ENCODE assay signal across 8 cellular contexts in the genomic region with DNA sequence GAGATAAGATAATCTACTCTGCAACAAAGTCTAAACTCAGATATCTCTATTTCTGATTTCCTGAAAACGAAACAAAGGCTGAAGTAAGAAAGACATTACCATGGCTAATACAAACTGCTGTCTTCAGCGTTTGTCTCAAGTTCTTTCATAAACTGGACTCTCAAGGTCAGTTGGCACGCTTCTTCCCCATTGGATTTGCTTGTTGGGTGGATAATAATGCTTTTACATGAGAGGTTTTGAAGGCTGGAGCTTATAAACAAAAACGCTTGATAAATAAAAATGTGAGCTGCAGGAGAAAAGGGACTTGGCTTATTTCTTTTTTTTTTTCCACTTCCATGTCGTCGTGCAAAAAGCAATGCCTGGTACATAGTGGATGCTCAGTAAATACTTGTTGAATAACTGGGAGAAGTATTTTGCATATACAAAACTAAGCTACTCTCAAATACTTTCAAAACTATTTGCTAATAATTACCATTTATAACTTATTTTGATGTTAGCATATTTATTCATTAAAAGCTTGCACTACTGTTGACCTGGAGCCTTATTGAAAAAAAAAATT.
A peak's percentile ranks its signal among the peaks of the same experiment; 100 is the strongest.
DNase-seq lines count a peak whose midpoint lies in the region; TF ChIP-seq lines count a peak whose summit lies in the region.

No MANE protein-coding gene starts in this region.

- H3K27ac ChIP-seq in GM23248: peak overlapping the region; percentile 91
- H3K27ac ChIP-seq in SJSA1: peak overlapping the region; percentile 92
- H3K27ac ChIP-seq in esophagus muscularis mucosa (replicated peaks in 1 of 4): peak overlapping the region; percentile 87 to 94 (median 90)

- no peaks in the 10 kb centered on the region for H3K27me3 Mint-ChIP-seq in osteocyte (ENCODE audit: unreplicated experiment)

- H3K4me1 ChIP-seq in GM23248 (ENCODE audit: insufficient read depth) (peaks cover 13% of the 10 kb centered on the region), SJSA1 (replicated peaks) (peaks cover 27% of the 10 kb centered on the region), esophagus muscularis mucosa (peaks cover 8 to 30% (median 25%) of the 10 kb centered on the region in 4 donors)

- H3K4me3 Mint-ChIP-seq in osteocyte (ENCODE audit: unreplicated experiment): peak overlapping the region; percentile 54

- CTCF ChIA-PET in BJ (lab: Yijun Ruan, JAX): interaction anchor here (1.8 kb wide), 1 partner anchor 24 kb away, joined by 6 read pairs; no protein-coding TSS in a partner anchor

- in situ Hi-C loops in GM23248 (cut with MboI): no loop called here

- H3K4me1 Mint-ChIP-seq in osteocyte (ENCODE audit: unreplicated experiment): peaks cover 27% of the 10 kb centered on the region

- no peak overlapping the region for H3K4me3 ChIP-seq in BJ (ENCODE audit: low read depth, low read length)
- peak overlapping the region; percentile 67 for H3K4me3 ChIP-seq in GM23248
- H3K4me3 ChIP-seq in SJSA1: peak overlapping the region; percentile 15
- peak overlapping the region; percentile 31 to 43 (median 42) for H3K4me3 ChIP-seq in esophagus muscularis mucosa

- POLR2A ChIA-PET in BJ (lab: Charles Lee): interaction anchor here (1.6 kb wide), 1 partner anchor 66 kb away, joined by 7 read pairs; no protein-coding TSS in a partner anchor

- TF ChIP-seq CTCF in BJ (IDR thresholded peaks at IDR 0.05; ENCODE audit: insufficient read depth, low read depth, low read length) (no peak), esophagus muscularis mucosa (IDR thresholded peaks at IDR 0.05) (no peak), osteocyte (IDR thresholded peaks at IDR 0.05) (no peak)

- H3K36me3 ChIP-seq in BJ (ENCODE audit: control insufficient read depth, insufficient read depth, low read length) (no peaks in the 10 kb centered on the region), GM23248 (ENCODE audit: low read depth) (no peaks in the 10 kb centered on the region), SJSA1 (no peaks in the 10 kb centered on the region), esophagus muscularis mucosa (no peaks in the 10 kb centered on the region)

- no peaks in the 10 kb centered on the region for H3K9me2 ChIP-seq in GM23248 (ENCODE audit: insufficient read depth)

- intact Hi-C loops in esophagus muscularis mucosa (cut with DNase I): no loop called here

- H3F3A ChIP-seq in GM23248 (ENCODE audit: insufficient read depth): peaks cover 25% of the 10 kb centered on the region

- H4K20me1 ChIP-seq in GM23248 (ENCODE audit: insufficient read depth): no peaks in the 10 kb centered on the region

- H2AFZ ChIP-seq in GM23248: peak overlapping the region; percentile 88

- peak overlapping the region; percentile 83 for H3K9ac ChIP-seq in GM23248

- H3K36me3 Mint-ChIP-seq in osteocyte (ENCODE audit: unreplicated experiment): no peaks in the 10 kb centered on the region

- H3K27me3 ChIP-seq in BJ (ENCODE audit: control insufficient read depth, insufficient read depth, low read length): no peaks in the 10 kb centered on the region
- no peaks in the 10 kb centered on the region for H3K27me3 ChIP-seq in GM23248 (replicated peaks; ENCODE audit: insufficient read depth)
- no peaks in the 10 kb centered on the region for H3K27me3 ChIP-seq in SJSA1 (replicated peaks)
- H3K27me3 ChIP-seq in esophagus muscularis mucosa: no peaks in the 10 kb centered on the region

- peak overlapping the region; percentile 99 for H3K27ac Mint-ChIP-seq in osteocyte (ENCODE audit: unreplicated experiment)

- 0 to 1% methylated on average over 6 of the region's 6 CpGs for WGBS in GM23248 (ENCODE audit: low coverage in 1 of 2, low lambda C conversion rate in 2 of 2, missing lambda C conversion rate in 2 of 2), 2 experiments
- 9% methylated on average over 6 of the region's 6 CpGs for WGBS in esophagus muscularis mucosa

- H3K4me2 ChIP-seq in GM23248 (ENCODE audit: unreplicated experiment): peak overlapping the region; percentile 92

- no peaks in the 10 kb centered on the region for H3K79me2 ChIP-seq in GM23248 (ENCODE audit: insufficient read depth)

- H3K9me3 ChIP-seq in GM23248 (ENCODE audit: low read depth): no peaks in the 10 kb centered on the region
- H3K9me3 ChIP-seq in SJSA1 (replicated peaks): no peaks in the 10 kb centered on the region
- H3K9me3 ChIP-seq in esophagus muscularis mucosa: no peaks in the 10 kb centered on the region

- TF ChIP-seq POLR2A in esophagus muscularis mucosa (IDR thresholded peaks at IDR 0.05; ENCODE audit: low read depth): no peak

- no peak for TF ChIP-seq EP300 in esophagus muscularis mucosa (IDR thresholded peaks at IDR 0.05)

- peak; percentile 14 for DNase-seq in BJ (ENCODE audit: low read depth)
- peak; percentile 59 for DNase-seq in GM23248
- DNase-seq in SJSA1 (ENCODE audit: low read depth in 1 of 2, low spot score in 2 of 2): no peak
- DNase-seq in esophagus muscularis mucosa (ENCODE audit: extremely low spot score): no peak
- no peak for DNase-seq in osteocyte (ENCODE audit: extremely low spot score, unreplicated experiment)
- no peak for DNase-seq in NCI-H226
- no peak for DNase-seq in SW 1271 (lab: John Stamatoyannopoulos, UW)
- DNase-seq in T-helper 9 cell: no peak

- no peaks in the 10 kb centered on the region for H3K9me3 Mint-ChIP-seq in osteocyte (ENCODE audit: unreplicated experiment)

Comparison
In these comparisons a context has a peak if more than half of its experiments do, and no peak if none do; other contexts are left out.
1. DNase-seq: peak in BJ (single experiment) and GM23248 (single experiment); none in SJSA1 (0 of 2), esophagus muscularis mucosa (single experiment), osteocyte (single experiment), NCI-H226 (single experiment), SW 1271 (0 of 2) and T-helper 9 cell (single experiment).
2. Peak in every context shown above with its lines, with median percentiles within 50 percentile points of each other: H3K27ac ChIP-seq.